In the genomic region with DNA sequence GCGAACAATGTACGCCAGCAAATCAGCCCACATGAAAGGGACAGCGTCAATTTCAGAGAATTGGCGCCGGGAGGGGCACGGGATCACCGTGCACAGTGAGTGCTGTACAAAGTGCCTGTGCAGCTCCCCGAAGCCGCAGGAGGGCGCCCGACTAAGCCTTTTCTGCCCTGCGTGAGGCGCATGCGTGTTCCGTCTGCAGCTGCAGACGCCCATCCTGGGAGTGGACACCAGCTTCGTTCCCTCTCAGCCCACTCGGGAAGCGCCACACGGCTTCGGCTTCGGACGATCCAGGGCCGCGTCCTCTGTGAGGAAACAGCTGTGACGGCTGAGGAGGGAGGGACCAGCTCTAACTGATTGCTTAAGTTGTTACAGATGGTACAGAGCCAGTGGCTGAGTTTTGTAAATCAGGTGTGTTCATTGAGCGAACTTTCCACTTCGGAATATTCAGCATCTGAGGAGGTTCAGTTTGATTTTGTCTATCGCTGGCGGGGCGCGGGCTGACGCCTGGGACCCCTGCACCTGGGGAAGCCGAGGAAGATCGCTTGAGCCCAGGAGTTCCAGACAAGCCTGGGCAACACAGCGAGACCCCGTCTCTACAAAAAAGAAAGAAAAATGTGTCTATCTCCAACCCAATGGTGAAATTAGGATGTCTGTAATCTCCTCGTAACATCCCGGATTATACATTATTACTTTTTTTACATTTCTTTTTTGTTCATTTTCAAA, we compare ENCODE assay signal across 8 cellular contexts. TPM values are rescaled to one million over a fixed set of nuclear protein-coding genes. Genes with fewer than 3 reads are reported as not detected.
DNase-seq lines count a peak whose midpoint lies in the region; ATAC-seq, FAIRE-seq and TF ChIP-seq lines count a peak whose summit lies in the region.

No MANE protein-coding gene starts in this region.

- intact Hi-C loops in psoas muscle (cut with DNase I) (no loop called here), upper lobe of right lung (cut with DNase I) (no loop called here)

- peak overlapping the region; percentile 56 for H3K4me3 ChIP-seq in psoas muscle
- H3K4me3 ChIP-seq in upper lobe of right lung: peak overlapping the region; percentile 38

- no peak for FAIRE-seq in GM18507 (lab: Jason Lieb, UNC)

- H3K36me3 ChIP-seq in psoas muscle (ENCODE audit: insufficient read depth in 1 of 2, low read depth in 1 of 2) (no peaks in the 10 kb centered on the region), upper lobe of right lung (no peaks in the 10 kb centered on the region)

- H3K27me3 ChIP-seq in psoas muscle (ENCODE audit: insufficient read depth in 3 of 3, low read length in 2 of 3) (peaks cover 0 to 39% (median 0%) of the 10 kb centered on the region in 3 donors), upper lobe of right lung (no peaks in the 10 kb centered on the region)

- WGBS in psoas muscle, 3 donors: 11 to 13% (median 12%) methylated on average over 39 of the region's 39 CpGs

- H3K27ac ChIP-seq in psoas muscle (no peak overlapping the region), upper lobe of right lung (peak overlapping the region; percentile 43)

- H3K9me3 ChIP-seq in psoas muscle: no peaks in the 10 kb centered on the region
- H3K9me3 ChIP-seq in upper lobe of right lung: no peaks in the 10 kb centered on the region

- TF ChIP-seq CTCF in psoas muscle (IDR thresholded peaks at IDR 0.05) (peak; percentile 79), upper lobe of right lung (IDR thresholded peaks at IDR 0.05) (peak; percentile 94)

- DNase-seq in GM18507 (ENCODE audit: extremely low spot score, insufficient read length, low read depth): peak; percentile 20
- peak; percentile 90 for DNase-seq in NCI-H146 (lab: John Stamatoyannopoulos, UW)
- peak; percentile 38 for DNase-seq in T1000 (lab: John Stamatoyannopoulos, UW)
- DNase-seq in astrocyte of the hippocampus (ENCODE audit: low read depth, low spot score): peak; percentile 93
- peak; percentile 91 for DNase-seq in hepatic stellate cell (ENCODE audit: low spot score)
- peak; percentile 95 to 97 for DNase-seq in psoas muscle
- DNase-seq in upper lobe of right lung: peak; percentile 97

- peak; percentile 83 to 97 (median 94) for ATAC-seq in psoas muscle
- ATAC-seq in upper lobe of right lung: peak; percentile 98
- ATAC-seq in GM19395 (IDR thresholded peaks at IDR 0.05; ENCODE audit: unreplicated experiment): no peak

- H3K4me1 ChIP-seq in psoas muscle: no peaks in the 10 kb centered on the region
- H3K4me1 ChIP-seq in upper lobe of right lung: peaks cover 13% of the 10 kb centered on the region

RNA-seq across cellular contexts. Expression of gene ZNF287, which starts 15.4 kb away (rescaled TPM):
- 1 to 10 TPM; 2.5 to 6.6 (median 5.3) TPM for total RNA-seq in psoas muscle
- 1 to 10 TPM; 1.5 to 10.0 (median 2.2) TPM for polyA plus RNA-seq in psoas muscle
- total RNA-seq in upper lobe of right lung: 4.7 TPM

Comparison
In these comparisons a context has a peak if more than half of its experiments do, and no peak if none do; other contexts are left out.
1. DNase-seq: peak in every context shown above with its lines; median percentile 97 in upper lobe of right lung; 96 in psoas muscle; 93 in astrocyte of the hippocampus; 91 in hepatic stellate cell; 90 in NCI-H146; 38 in T1000; 20 in GM18507.